In the genomic region with DNA sequence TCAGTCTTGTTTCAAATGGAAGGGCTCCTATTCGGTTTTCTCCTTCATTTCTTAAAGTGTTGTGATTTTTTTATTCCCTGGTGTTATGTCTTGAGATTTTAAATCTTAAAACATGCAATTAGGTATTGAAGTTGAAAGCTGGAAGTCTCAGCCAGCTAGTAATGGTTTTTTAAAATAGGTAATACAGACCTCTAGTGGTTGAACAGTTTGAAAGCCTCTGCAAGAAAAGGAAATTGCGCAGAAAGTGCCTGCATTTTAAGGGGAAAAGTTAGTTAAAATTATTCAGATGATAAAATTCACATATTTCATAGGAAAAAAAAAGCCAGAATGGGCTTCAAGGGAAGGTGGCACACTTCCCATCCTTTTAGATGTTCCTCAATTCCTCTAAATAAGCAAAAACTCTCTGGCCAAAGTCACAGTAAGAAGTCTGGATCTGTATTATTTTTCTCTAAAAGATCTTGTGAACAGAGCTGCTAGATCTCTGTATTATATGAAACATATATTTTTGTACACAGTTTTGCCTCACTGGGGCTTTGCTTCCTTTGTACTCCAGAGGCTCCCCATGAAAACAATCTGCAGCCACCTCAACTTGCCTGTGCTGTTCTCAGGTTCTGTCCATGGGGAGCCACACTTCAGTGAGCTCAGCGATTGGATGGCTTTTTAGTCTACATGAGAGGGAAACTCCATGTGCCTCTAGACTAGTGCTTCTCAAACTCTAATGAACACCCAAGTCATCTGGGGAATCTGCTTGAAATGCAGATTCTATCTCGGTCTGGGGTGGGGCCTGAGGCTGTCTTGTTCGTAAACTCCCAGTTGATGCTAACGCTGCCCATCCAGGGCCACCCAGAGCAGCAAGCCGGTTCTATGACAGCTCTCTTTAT, we compare ENCODE assay signal across 11 cellular contexts. TPM values are rescaled to one million over a fixed set of nuclear protein-coding genes. Genes with fewer than 3 reads are reported as not detected.
A peak's percentile ranks its signal among the peaks of the same experiment; 100 is the strongest.
DNase-seq lines count a peak whose midpoint lies in the region; ATAC-seq and TF ChIP-seq lines count a peak whose summit lies in the region.
"Had no signal": no experiment of that assay in that cellular context is flagged by ENCODE, and none has a peak within 500 bp of the region (broad histone marks: within the 10 kb centered on the region; RNA-seq: fewer than 3 reads in every experiment).

No MANE protein-coding gene starts in this region.

- TF ChIP-seq CTCF in right atrium auricular region (IDR thresholded peaks at IDR 0.05), result peak; percentile 12 to 65
- TF ChIP-seq CTCF in foreskin keratinocyte (conservative IDR thresholded peaks at IDR 0.05), result peak; percentile 40

- DNase-seq in right atrium auricular region (ENCODE audit: low spot score) (no peak), cardiac septum (ENCODE audit: low spot score) (no peak), SK-MEL-5 (ENCODE audit: low read depth, low spot score) (peak; percentile 28), foreskin keratinocyte (no peak), NCI-H2029 treated with DMSO at 0.1 percent for 48 hours (lab: John Stamatoyannopoulos, UW) (no peak), DMS114 treated with DMSO at 0.1 percent for 48 hours (lab: John Stamatoyannopoulos, UW; ENCODE audit: unreplicated experiment) (no peak)
- DNase-seq in activated CD4-positive, alpha-beta T cell treated with anti-CD3 and anti-CD28 coated beads for 4 hours, result no peak
- no peak for DNase-seq in activated effector memory CD4-positive, alpha-beta T cell treated with Interleukin-2 at 50 U/mL for 16 hours
- DNase-seq: naive B cell; NCI-H187; stimulated activated CD8-positive, alpha-beta memory T cell treated with anti-CD3 and anti-CD28 coated beads, Interleukin-4, amount 100 ng/mL, for 48 hours had no signal

- H3K27ac ChIP-seq in right atrium auricular region (peak overlapping the region in 1 of 2 donors; percentile 14), foreskin keratinocyte (no peak overlapping the region)

- ATAC-seq in foreskin keratinocyte, result no peak

- in situ Hi-C loops in SK-MEL-5 (cut with HindIII; ENCODE audit: low pct_unique_long_range_greater_than_20kb, low sequenced_read_pairs), result no loop called here

- H3K36me3 ChIP-seq in right atrium auricular region, result no peaks in the 10 kb centered on the region

- H3K4me1 ChIP-seq in right atrium auricular region (peaks cover 0 to 7% of the 10 kb centered on the region in 2 donors), foreskin keratinocyte (no peaks in the 10 kb centered on the region)

- no peaks in the 10 kb centered on the region for H3K9me3 ChIP-seq in right atrium auricular region

- intact Hi-C loops in cardiac septum (cut with DNase I), result loop anchor here (5.0 kb wide), 1 partner anchor 337 kb away; no protein-coding TSS in a partner anchor

- no peak overlapping the region for H3K4me3 ChIP-seq in right atrium auricular region

- no peaks in the 10 kb centered on the region for H3K27me3 ChIP-seq in right atrium auricular region
- no peaks in the 10 kb centered on the region for H3K27me3 ChIP-seq in foreskin keratinocyte

RNA-seq across cellular contexts. Expression of a gene that starts 21.5 kb away (rescaled TPM):
- total RNA-seq in right atrium auricular region, result 10 to 100 TPM; 22.6 to 35.2 TPM
- total RNA-seq in cardiac septum, result 0.67 TPM
- 0.08 and 0.13 TPM in 2 replicates for total RNA-seq in SK-MEL-5 (2014; rRNA removed; shearing (Covaris generic))
- 0.13 TPM in 1 of 2 replicates, not detected in the other for polyA plus RNA-seq in SK-MEL-5 (2015; cell fraction: cytosol; rRNA removed)
- not detected in 2 replicates for polyA plus RNA-seq in SK-MEL-5 (2015; cell fraction: nucleus; rRNA removed)
- total RNA-seq in foreskin keratinocyte, result not detected in 2 replicates
- polyA plus RNA-seq in foreskin keratinocyte, result not detected in 2 replicates

Comparison
In these comparisons a context has a peak if more than half of its experiments do, and no peak if none do; other contexts are left out.
1. RNA of a gene that starts 21.5 kb away (total RNA-seq): 22.6 to 35.2 TPM in right atrium auricular region; 0.67 TPM in cardiac septum (single experiment), 0.08 to 0.13 TPM in SK-MEL-5 and not detected in foreskin keratinocyte; every median in the first group is over 10 times any median in the second.